In the genomic region with DNA sequence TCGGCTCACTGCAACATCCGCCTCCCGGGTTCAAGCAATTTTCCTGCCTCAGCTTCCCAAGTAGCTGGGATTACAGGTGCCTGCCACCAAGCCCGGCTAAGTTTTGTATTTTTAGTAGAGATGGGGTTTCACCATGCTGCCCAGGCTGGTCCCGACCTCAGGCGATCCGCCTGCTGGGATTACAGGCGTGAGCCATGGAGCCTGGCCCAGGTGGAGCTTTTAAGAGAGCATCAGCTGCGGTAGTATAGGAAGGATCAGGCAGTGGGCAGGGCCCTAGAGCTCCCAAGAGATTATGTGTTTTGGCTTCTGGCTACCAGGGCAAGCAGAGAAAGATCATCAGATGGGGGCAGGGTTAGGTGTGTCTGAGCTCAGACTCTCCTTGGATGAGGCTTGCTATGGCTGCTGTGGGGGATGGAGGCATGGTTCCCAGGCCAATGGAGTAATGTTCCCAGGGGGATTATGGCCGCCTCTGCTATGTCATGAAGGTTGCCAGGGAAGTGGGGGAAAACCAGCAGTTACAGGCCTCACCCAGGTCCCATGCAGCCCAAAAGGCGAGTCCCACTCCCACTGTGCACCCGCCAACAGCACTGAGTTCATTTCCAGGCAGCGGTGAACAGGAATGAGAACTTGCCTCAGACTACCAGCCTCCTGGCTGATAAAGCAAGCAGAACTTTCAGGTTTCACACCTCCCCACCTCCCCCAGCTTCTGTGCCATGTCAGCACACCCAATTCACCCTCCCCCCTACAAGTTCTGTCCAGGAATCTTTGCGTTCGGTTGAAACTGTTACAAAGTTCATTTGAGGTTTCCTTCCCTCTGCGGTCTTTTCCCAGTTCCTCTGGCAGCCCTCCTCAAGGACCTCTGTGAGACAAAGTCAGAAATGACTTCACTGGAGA, we compare ENCODE assay signal across 15 cellular contexts.
"Had no signal": no experiment of that assay in that cellular context is flagged by ENCODE, and none has a peak within 500 bp of the region (broad histone marks: within the 10 kb centered on the region; RNA-seq: fewer than 3 reads in every experiment).

No MANE protein-coding gene starts in this region.

- ATAC-seq: activated CD8-positive, alpha-beta T cell treated with anti-CD3 and anti-CD28 coated beads, Interleukin-2, amount 10 ng/mL, durations not matched to agents 7 days and 5 days; esophagus mucosa; stimulated activated effector memory CD8-positive, alpha-beta T cell treated with anti-CD3 and anti-CD28 coated beads, Interleukin-12 subunit alpha, Interleukin-12 subunit beta, amount 100 ng/mL, for 72 hours; T-helper 17 cell had no signal

- DNase-seq: activated B cell treated with CpG ODN at 0.5 μM for 24 hours; activated CD4-positive, alpha-beta T cell treated with anti-CD3 and anti-CD28 coated beads for 48 hours; activated CD8-positive, alpha-beta memory T cell treated with anti-CD3 and anti-CD28 coated beads, Interleukin-2, amount 50 U/mL, for 4 hours; activated CD8-positive, alpha-beta T cell treated with anti-CD3 and anti-CD28 coated beads, Interleukin-2, amount 10 ng/mL, durations not matched to agents 7 days and 5 days; activated gamma-delta T cell; activated T-cell treated with anti-CD3 and anti-CD28 coated beads, Interleukin-2, amount 50 U/mL, for 48 hours; amniotic stem cell; central memory CD4-positive, alpha-beta T cell; hypothalamus; kidney; ovary; T-helper 17 cell; thyroid gland had no signal
